In genomic region chr14:98957211-98958047, GRCh38 we compare ENCODE assay signal across 12 cellular contexts.
DNase-seq lines count a peak whose midpoint lies in the region; ATAC-seq and TF ChIP-seq lines count a peak whose summit lies in the region.
"Had no signal": no experiment of that assay in that cellular context is flagged by ENCODE, and none has a peak within 500 bp of the region (broad histone marks: within the 10 kb centered on the region; RNA-seq: fewer than 3 reads in every experiment).

No MANE protein-coding gene starts in this region.

- peak; percentile 83 for DNase-seq in GM03348 (ENCODE audit: low spot score)
- DNase-seq in SW480 (ENCODE audit: low spot score) = peak; percentile 47
- peak; percentile 16 for DNase-seq in fibroblast of villous mesenchyme (ENCODE audit: low read depth)
- peak; percentile 50 for DNase-seq in renal cortical epithelial cell (ENCODE audit: low read depth)
- DNase-seq in foreskin melanocyte = no peak
- DNase-seq in cerebellar cortex (ENCODE audit: low spot score) = no peak
- DNase-seq: brain microvascular endothelial cell, retina had no signal

- no peak overlapping the region for H3K4me3 ChIP-seq in fibroblast of villous mesenchyme (ENCODE audit: low read depth, low read length)
- H3K4me3 ChIP-seq: K562 had no signal

- ATAC-seq in HG03378 (IDR thresholded peaks at IDR 0.05; ENCODE audit: unreplicated experiment) (no peak), GM21825 (IDR thresholded peaks at IDR 0.05; ENCODE audit: unreplicated experiment) (no peak)
- ATAC-seq: K562; stimulated activated memory B cell treated with anti-CD40 and anti-IgM and Interleukin-4, amounts not matched to agents 10 μg/mL and 1 μg/mL and 100 μg/mL, for 72 hours had no signal

- TF ChIP-seq CTCF in fibroblast of villous mesenchyme (IDR thresholded peaks at IDR 0.05; ENCODE audit: insufficient read depth, low read depth, low read length) = no peak

Comparison
In these comparisons a context has a peak if more than half of its experiments do, and no peak if none do; other contexts are left out.
1. DNase-seq: peak in GM03348 (single experiment), SW480 (single experiment), fibroblast of villous mesenchyme (single experiment) and renal cortical epithelial cell (single experiment); none in foreskin melanocyte (single experiment) and cerebellar cortex (single experiment).